10 cellular contexts compared by ENCODE assay signal in the genomic region with DNA sequence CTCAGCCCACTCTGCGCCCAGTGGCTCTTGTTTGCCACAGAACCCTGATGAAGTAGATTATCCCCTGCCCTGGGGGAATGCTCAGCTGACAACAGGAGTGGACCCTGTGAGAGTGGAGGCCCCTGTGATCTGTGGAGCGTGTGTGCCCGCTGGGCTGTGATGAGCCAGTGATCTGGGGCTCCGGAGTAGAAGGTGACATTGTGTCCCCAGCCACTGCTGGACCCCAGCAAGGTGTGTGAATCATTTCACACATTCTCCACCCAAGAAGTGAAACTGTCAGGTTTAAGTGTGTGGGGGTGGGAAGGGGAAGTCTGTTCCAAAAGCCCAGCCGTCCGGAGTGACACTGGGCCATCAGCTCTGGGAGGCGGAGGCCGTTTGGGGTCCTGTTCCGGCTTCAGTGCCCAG. TPM values are rescaled to one million over a fixed set of nuclear protein-coding genes. Genes with fewer than 3 reads are reported as not detected.
DNase-seq lines count a peak whose midpoint lies in the region; ATAC-seq and TF ChIP-seq lines count a peak whose summit lies in the region.
"Had no signal": no experiment of that assay in that cellular context is flagged by ENCODE, and none has a peak within 500 bp of the region (broad histone marks: within the 10 kb centered on the region; RNA-seq: fewer than 3 reads in every experiment).

No MANE protein-coding gene starts in this region.

- POLR2A ChIA-PET in A673 (lab: Charles Lee; ENCODE audit: low non-redundant PET) = no interaction called here

- no peak overlapping the region for H2BK5ac ChIP-seq in neuronal stem cell (ENCODE audit: low read length)

- H3K27me3 ChIP-seq in neuronal stem cell (ENCODE audit: control insufficient read depth in 3 of 3, insufficient read depth in 3 of 3, low read depth in 1 of 3, low read length in 3 of 3) (peaks cover 0 to 18% (median 0%) of the 10 kb centered on the region in 3 experiments), body of pancreas (no peaks in the 10 kb centered on the region), A673 (replicated peaks; ENCODE audit: insufficient read depth, low read depth, low read length, poor library complexity) (no peaks in the 10 kb centered on the region)

- intact Hi-C loops in body of pancreas (cut with DNase I) (no loop called here), A673 (cut with micrococcal nuclease; ENCODE audit: unreplicated experiment) (no loop called here)

- no peaks in the 10 kb centered on the region for H3K27me3 Mint-ChIP-seq in T-helper 1 cell treated with Interleukin-12 subunit alpha and Interleukin-12 subunit beta and Interleukin-4 antibody, amounts not matched to agents 30 μg/mL and 1 μg/mL, for 36 hours (ENCODE audit: low read depth)

- no peak for TF ChIP-seq CTCF in body of pancreas (IDR thresholded peaks at IDR 0.05)
- no peak for TF ChIP-seq CTCF in A673 (conservative IDR thresholded peaks at IDR 0.05; ENCODE audit: low read depth, low read length)

- H2AFZ ChIP-seq in neuronal stem cell (ENCODE audit: low read length) = no peak overlapping the region

- CTCF ChIA-PET in A673 (lab: Charles Lee) = no interaction called here

- no peak overlapping the region for H3K14ac ChIP-seq in neuronal stem cell (ENCODE audit: low read length)

- H2BK12ac ChIP-seq in neuronal stem cell (ENCODE audit: low read length) = no peak overlapping the region

- H3K4ac ChIP-seq in neuronal stem cell (ENCODE audit: low read length) = no peak overlapping the region

- no peaks in the 10 kb centered on the region for H3K36me3 Mint-ChIP-seq in T-helper 1 cell treated with Interleukin-12 subunit alpha and Interleukin-12 subunit beta and Interleukin-4 antibody, amounts not matched to agents 30 μg/mL and 1 μg/mL, for 36 hours (ENCODE audit: low read depth)

- no peaks in the 10 kb centered on the region for H3K9me3 Mint-ChIP-seq in T-helper 1 cell treated with Interleukin-12 subunit alpha and Interleukin-12 subunit beta and Interleukin-4 antibody, amounts not matched to agents 30 μg/mL and 1 μg/mL, for 36 hours

- H3K27ac ChIP-seq in neuronal stem cell (replicated peaks; ENCODE audit: low read length) (no peak overlapping the region), body of pancreas (no peak overlapping the region), A673 (ENCODE audit: low read depth, low read length, poor library complexity, severe bottlenecking) (no peak overlapping the region)

- no peak overlapping the region for H2BK15ac ChIP-seq in neuronal stem cell (ENCODE audit: low read length)

- no peak overlapping the region for H3K4me2 ChIP-seq in neuronal stem cell (ENCODE audit: insufficient read depth, low read length, poor library complexity, severe bottlenecking)
- H3K4me2 ChIP-seq: SK-N-SH had no signal

- WGBS in neuronal stem cell (ENCODE audit: extremely low coverage in 2 of 2, insufficient read length in 2 of 2, insufficient replicate concordance in 1 of 2), 2 donors = no CpG with 5 or more reads among the region's 9 CpGs
- 83 to 100% methylated on average over 8 to 9 of the region's 9 CpGs for WGBS in body of pancreas, 2 donors

- TF ChIP-seq POLR2A in body of pancreas (IDR thresholded peaks at IDR 0.05) = no peak

- DNase-seq in neuronal stem cell (ENCODE audit: low spot score) = no peak
- DNase-seq in H4 (ENCODE audit: low spot score) = no peak
- DNase-seq in body of pancreas = no peak
- DNase-seq in stimulated activated CD4-positive, alpha-beta T cell treated with anti-CD3 and anti-CD28 coated beads, Interleukin-4, amount 100 ng/mL, for 1 hour = no peak
- DNase-seq in A673 (ENCODE audit: low spot score) = no peak

- no TSS peak for BruUV-seq in A673 (replicated peaks; lab: Mats Ljungman, UMichigan)

- no peaks in the 10 kb centered on the region for H3K36me3 ChIP-seq in neuronal stem cell (replicated peaks in 1 of 2; ENCODE audit: control insufficient read depth in 2 of 2, insufficient read depth in 2 of 2, low read length in 2 of 2)
- H3K36me3 ChIP-seq in body of pancreas (replicated peaks in 1 of 2; ENCODE audit: insufficient read depth in 1 of 2, low read depth in 2 of 2) = no peaks in the 10 kb centered on the region
- no peaks in the 10 kb centered on the region for H3K36me3 ChIP-seq in A673 (ENCODE audit: insufficient read depth, low read length, poor library complexity, severe bottlenecking)

- H3K4me3 ChIP-seq in neuronal stem cell (ENCODE audit: low read length in 2 of 2) (no peak overlapping the region), body of pancreas (no peak overlapping the region), A673 (ENCODE audit: low read depth, low read length, poor library complexity, severe bottlenecking) (no peak overlapping the region)
- H3K4me3 ChIP-seq: K562 had no signal

- H2AK5ac ChIP-seq in neuronal stem cell (ENCODE audit: low read depth, low read length) = peak overlapping the region; percentile 75

- H3K79me1 ChIP-seq in neuronal stem cell (ENCODE audit: low read depth, low read length) = peaks cover 19% of the 10 kb centered on the region

- H3K9me3 ChIP-seq in neuronal stem cell (replicated peaks in 1 of 2; ENCODE audit: control insufficient read depth in 2 of 2, insufficient read depth in 1 of 2, low read depth in 1 of 2, low read length in 2 of 2) = no peaks in the 10 kb centered on the region
- no peaks in the 10 kb centered on the region for H3K9me3 ChIP-seq in body of pancreas
- no peaks in the 10 kb centered on the region for H3K9me3 ChIP-seq in A673 (ENCODE audit: low read depth, low read length, poor library complexity, severe bottlenecking)
- H3K9me3 ChIP-seq: SK-N-SH had no signal

- H4K8ac ChIP-seq in neuronal stem cell (ENCODE audit: low read depth, low read length) = no peak overlapping the region

- H3K4me1 ChIP-seq in neuronal stem cell (ENCODE audit: control insufficient read depth in 2 of 2, insufficient read depth in 1 of 2, low read depth in 1 of 2, low read length in 2 of 2) (peaks cover 9 to 21% of the 10 kb centered on the region in 2 donors), body of pancreas (peaks cover 25% of the 10 kb centered on the region), A673 (ENCODE audit: insufficient read depth, low read length, poor library complexity, severe bottlenecking) (peaks cover 19% of the 10 kb centered on the region)

- H3K4me1 Mint-ChIP-seq in T-helper 1 cell treated with Interleukin-12 subunit alpha and Interleukin-12 subunit beta and Interleukin-4 antibody, amounts not matched to agents 30 μg/mL and 1 μg/mL, for 36 hours (ENCODE audit: low read depth) = peaks cover 22% of the 10 kb centered on the region

- no peak overlapping the region for H3K18ac ChIP-seq in neuronal stem cell (ENCODE audit: low read length)

- H2BK120ac ChIP-seq in neuronal stem cell (ENCODE audit: low read depth, low read length) = no peak overlapping the region

- peak overlapping the region; percentile 82 for H3K4me3 Mint-ChIP-seq in T-helper 1 cell treated with Interleukin-12 subunit alpha and Interleukin-12 subunit beta and Interleukin-4 antibody, amounts not matched to agents 30 μg/mL and 1 μg/mL, for 36 hours

- H3K9ac ChIP-seq in neuronal stem cell (ENCODE audit: low read depth, low read length, poor library complexity) = no peak overlapping the region
- H3K9ac ChIP-seq: SK-N-SH had no signal

- peak overlapping the region; percentile 77 for H3K27ac Mint-ChIP-seq in T-helper 1 cell treated with Interleukin-12 subunit alpha and Interleukin-12 subunit beta and Interleukin-4 antibody, amounts not matched to agents 30 μg/mL and 1 μg/mL, for 36 hours

- H4K91ac ChIP-seq in neuronal stem cell (ENCODE audit: low read depth, low read length, poor library complexity) = no peak overlapping the region

- H3K23ac ChIP-seq in neuronal stem cell (ENCODE audit: low read depth, low read length, poor library complexity) = no peak overlapping the region

- peak; percentile 46 for ATAC-seq in GM18517 (IDR thresholded peaks at IDR 0.05; ENCODE audit: unreplicated experiment)
- peak; percentile 41 for ATAC-seq in GM21723 (IDR thresholded peaks at IDR 0.05; ENCODE audit: unreplicated experiment)
- no peak for ATAC-seq in body of pancreas
- ATAC-seq: K562 had no signal

RNA-seq across cellular contexts. Expression of a gene that starts 33.1 kb away (rescaled TPM):
- polyA plus RNA-seq in neuronal stem cell (2013, experiment 1 of 2) = 13.1 TPM
- polyA plus RNA-seq in neuronal stem cell (2013, experiment 2 of 2) = 11.3 TPM
- total RNA-seq in H4 (2014; rRNA removed; shearing (Covaris generic)) = 3.2 and 25.4 TPM in 2 replicates
- 10 to 100 TPM; 29.3 to 62.3 TPM for total RNA-seq in body of pancreas
- 18.4 and 21.3 TPM in 2 replicates for total RNA-seq in A673 (2021)

RNA-seq across cellular contexts. Expression of a gene that starts 49.6 kb away (rescaled TPM):
- polyA plus RNA-seq in neuronal stem cell (2013, experiment 1 of 2) = 6.6 TPM
- polyA plus RNA-seq in neuronal stem cell (2013, experiment 2 of 2) = 7.3 TPM
- 5.7 and 12.7 TPM in 2 replicates for total RNA-seq in H4 (2014; rRNA removed; shearing (Covaris generic))
- total RNA-seq in body of pancreas (1 to 10 TPM in 1 of 2 donors, under 1 TPM in 1; 0.66 to 3.6 TPM), A673 (2021) (2.3 and 3.5 TPM in 2 replicates)
